Comparison of ENCODE assay signal across 22 cellular contexts in the genomic region with DNA sequence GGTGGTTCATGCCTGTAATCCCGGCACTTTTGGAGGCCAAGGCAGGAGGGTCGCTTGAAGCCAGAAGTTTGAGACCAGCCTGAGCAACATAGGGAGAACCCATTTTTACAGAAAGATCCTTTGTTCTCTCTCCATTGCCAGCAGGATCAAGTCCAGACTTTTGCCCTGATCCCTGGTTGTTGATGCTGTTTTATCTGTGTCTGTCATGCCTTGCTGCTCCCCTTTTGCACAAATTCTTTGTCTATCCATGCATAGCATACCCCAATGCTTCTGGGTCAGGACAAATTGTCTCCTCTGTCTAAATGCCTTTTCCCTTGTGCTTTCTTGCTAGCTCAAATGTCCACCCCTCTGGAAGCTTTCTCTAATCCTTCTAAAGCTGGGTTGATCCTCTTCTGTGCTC.
"Had no signal": no experiment of that assay in that cellular context is flagged by ENCODE, and none has a peak within 500 bp of the region (broad histone marks: within the 10 kb centered on the region; RNA-seq: fewer than 3 reads in every experiment).

No MANE protein-coding gene starts in this region.

- H3K27ac Mint-ChIP-seq: activated CD4-positive, alpha-beta T cell treated with anti-CD3 and anti-CD28 coated beads, Interleukin-2, amount 10 ng/mL, durations not matched to agents 24 days and 14 days; activated CD8-positive, alpha-beta T cell treated with anti-CD3 and anti-CD28 coated beads for 36 hours; activated naive CD8-positive, alpha-beta T cell treated with anti-CD3 and anti-CD28 coated beads for 36 hours had no signal

- H3K4me1 Mint-ChIP-seq: brain; central memory CD8-positive, alpha-beta T cell had no signal

- H3K4me3 ChIP-seq: colonic mucosa, hepatocyte, mucosa of descending colon, pancreas, smooth muscle cell, testis, upper lobe of right lung had no signal

- H3K4me1 ChIP-seq: colonic mucosa, testis, upper lobe of right lung had no signal

- H3K4me2 ChIP-seq: hepatocyte, smooth muscle cell had no signal

- H3K36me3 ChIP-seq: colonic mucosa, pancreas had no signal

- H3K4me3 Mint-ChIP-seq: activated CD4-positive, alpha-beta T cell treated with anti-CD3 and anti-CD28 coated beads, Interleukin-2, amount 10 ng/mL, durations not matched to agents 24 days and 14 days; activated CD8-positive, alpha-beta T cell treated with anti-CD3 and anti-CD28 coated beads for 36 hours; activated naive CD8-positive, alpha-beta T cell treated with anti-CD3 and anti-CD28 coated beads for 36 hours; activated T-helper 17 cell treated with anti-CD3 and anti-CD28 coated beads, Interleukin-2, amount 50 U/mL, for 72 hours; brain; central memory CD8-positive, alpha-beta T cell; naive B cell had no signal

- H3K79me2 ChIP-seq: hepatocyte had no signal

- H3K9me3 ChIP-seq: colonic mucosa, mucosa of descending colon, pancreas, testis, upper lobe of right lung had no signal

- H3K27me3 ChIP-seq: colonic mucosa, hepatocyte, pancreas, testis, upper lobe of right lung had no signal

- H3K9me3 Mint-ChIP-seq: activated CD4-positive, alpha-beta T cell treated with anti-CD3 and anti-CD28 coated beads, Interleukin-2, amount 10 ng/mL, durations not matched to agents 24 days and 14 days; activated CD8-positive, alpha-beta T cell treated with anti-CD3 and anti-CD28 coated beads for 36 hours; activated naive CD8-positive, alpha-beta T cell treated with anti-CD3 and anti-CD28 coated beads for 36 hours; activated T-helper 17 cell treated with anti-CD3 and anti-CD28 coated beads, Interleukin-2, amount 50 U/mL, for 72 hours; brain; central memory CD8-positive, alpha-beta T cell; naive B cell had no signal

- H2AFZ ChIP-seq: hepatocyte had no signal

- H3K27me3 Mint-ChIP-seq: activated CD4-positive, alpha-beta T cell treated with anti-CD3 and anti-CD28 coated beads, Interleukin-2, amount 10 ng/mL, durations not matched to agents 24 days and 14 days; activated CD8-positive, alpha-beta T cell treated with anti-CD3 and anti-CD28 coated beads for 36 hours; activated naive CD8-positive, alpha-beta T cell treated with anti-CD3 and anti-CD28 coated beads for 36 hours; activated T-helper 17 cell treated with anti-CD3 and anti-CD28 coated beads, Interleukin-2, amount 50 U/mL, for 72 hours; brain; central memory CD8-positive, alpha-beta T cell; naive B cell had no signal

- DNase-seq: activated CD4-positive, alpha-beta T cell treated with anti-CD3 and anti-CD28 coated beads, Interleukin-2, amount 10 ng/mL, durations not matched to agents 24 days and 14 days; activated CD4-positive, CD25-positive, alpha-beta regulatory T cell; activated CD8-positive, alpha-beta T cell treated with anti-CD3 and anti-CD28 coated beads for 36 hours; activated naive CD4-positive, alpha-beta T cell; activated naive CD8-positive, alpha-beta T cell treated with anti-CD3 and anti-CD28 coated beads for 36 hours; activated T-cell treated with anti-CD3 and anti-CD28 coated beads, Interleukin-2, amount 50 U/mL, for 1 hour; colonic mucosa; mucosa of descending colon; naive B cell; pancreas; stimulated activated CD4-positive, alpha-beta T cell treated with anti-CD3 and anti-CD28 coated beads, Interleukin-4, amount 100 ng/mL, for 1 hour; T-helper 1 cell; T-helper 9 cell; testis; upper lobe of right lung had no signal

- H3K27ac ChIP-seq: colonic mucosa, testis, upper lobe of right lung had no signal

- ATAC-seq: activated CD8-positive, alpha-beta T cell treated with anti-CD3 and anti-CD28 coated beads for 36 hours; activated T-helper 17 cell treated with anti-CD3 and anti-CD28 coated beads, Interleukin-2, amount 50 U/mL, for 72 hours; left lobe of liver; mucosa of descending colon; sciatic nerve; upper lobe of right lung had no signal
